Comparison of ENCODE assay signal across 16 cellular contexts in the genomic region with DNA sequence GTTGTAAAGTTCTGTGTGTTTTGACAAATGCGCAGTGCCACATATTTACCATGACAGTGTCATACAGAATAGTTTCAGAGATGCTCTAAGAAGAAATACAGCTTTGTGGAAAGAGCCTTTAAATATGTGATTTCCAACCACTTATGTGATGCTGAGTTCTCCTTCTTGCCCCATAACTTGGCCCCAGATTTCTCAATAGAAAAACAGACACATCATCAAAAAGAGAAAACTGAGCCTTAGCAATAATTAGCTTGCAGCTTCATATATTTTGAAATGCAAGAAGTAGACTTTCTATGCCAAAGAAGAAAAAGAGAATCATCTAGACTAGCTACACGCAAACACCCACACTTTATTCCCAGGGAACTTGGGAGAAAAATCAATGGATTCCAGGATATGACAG.
A peak's percentile ranks its signal among the peaks of the same experiment; 100 is the strongest.
DNase-seq lines count a peak whose midpoint lies in the region; ATAC-seq, FAIRE-seq and TF ChIP-seq lines count a peak whose summit lies in the region.
"Had no signal": no experiment of that assay in that cellular context is flagged by ENCODE, and none has a peak within 500 bp of the region (broad histone marks: within the 10 kb centered on the region; RNA-seq: fewer than 3 reads in every experiment).

No MANE protein-coding gene starts in this region.

- DNase-seq in A549 (ENCODE audit: low read depth in 1 of 2, low spot score in 1 of 2) (no peak), choroid plexus epithelial cell (ENCODE audit: low read depth) (peak; percentile 42), fibroblast of peridontal ligament (ENCODE audit: extremely low read depth) (peak; percentile 83), stromal cell of bone marrow (ENCODE audit: low read depth) (peak; percentile 74), GOT3 (lab: John Stamatoyannopoulos, UW) (no peak), frontal cortex (ENCODE audit: low spot score in 2 of 2) (no peak)
- DNase-seq: Calu3; CD8-positive, alpha-beta T cell; DMS79 treated with DMSO at 0.1 percent for 48 hours; GF-D8; HCEC 1CT had no signal

- POLR2A ChIA-PET in A549 (lab: Yijun Ruan, JAX), result no interaction called here

- no peak for TF ChIP-seq EP300 in A549 (IDR thresholded peaks at IDR 0.05)

- no peak for TF ChIP-seq POLR2A in A549 (IDR thresholded peaks at IDR 0.05; ENCODE audit: low read length)

- WGBS in A549 (ENCODE audit: missing lambda C conversion rate), result 77% methylated on average over 2 of the region's 2 CpGs

- H3K4me3 ChIP-seq in A549 (no peak overlapping the region), choroid plexus epithelial cell (ENCODE audit: low read depth, low read length) (no peak overlapping the region)
- H3K4me3 ChIP-seq: BLaER1 treated with 17β-estradiol and CSF1 and Interleukin-3, amounts not matched to agents 10 nM and 100 nM; GM12878 had no signal

- FAIRE-seq in A549 (lab: Jason Lieb, UNC) (peak; percentile 67), frontal cortex (lab: Jason Lieb, UNC) (no peak)
- FAIRE-seq: GM12878, H54 had no signal

- no peak overlapping the region for H3K27ac ChIP-seq in A549
- H3K27ac ChIP-seq: 22Rv1; BLaER1 treated with 17β-estradiol and CSF1 and Interleukin-3, amounts not matched to agents 10 nM and 100 nM had no signal

- CTCF ChIA-PET in A549 (lab: Yijun Ruan, JAX), result interaction anchor here (1.4 kb wide), 1 partner anchor 9 kb away, joined by 3 read pairs; no protein-coding TSS in a partner anchor

- TF ChIP-seq RAD21 in A549 (conservative IDR thresholded peaks at IDR 0.05 in 1 of 2, IDR thresholded peaks at IDR 0.05 in 1 of 2), result no peak

- H3K9me3 ChIP-seq in A549, result no peaks in the 10 kb centered on the region

- H3K4me2 ChIP-seq in A549, result no peak overlapping the region
- H3K4me2 ChIP-seq: BLaER1 treated with 17β-estradiol and CSF1 and Interleukin-3, amounts not matched to agents 10 nM and 100 nM had no signal

- TF ChIP-seq CTCF in A549 (IDR thresholded peaks at IDR 0.05), result no peak
- TF ChIP-seq CTCF in choroid plexus epithelial cell (conservative IDR thresholded peaks at IDR 0.05; ENCODE audit: low read depth, low read length), result no peak

- H3K4me1 ChIP-seq in A549, result no peaks in the 10 kb centered on the region

- no peak for ATAC-seq in A549
- no peak for ATAC-seq in SK-N-SH treated with all-trans-retinoic acid at 6 μM for 48 hours
- ATAC-seq: CD8-positive, alpha-beta T cell; GM12878 had no signal

TF ChIP-seq in A549, 52 proteins besides CTCF, POLR2A, EP300 and RAD21:
- TF ChIP-seq KDM1A (IDR thresholded peaks at IDR 0.05; ENCODE audit: low read depth), result no peak
- TF ChIP-seq CHD2 (IDR thresholded peaks at IDR 0.05; ENCODE audit: low read length, partially characterized antibody), result no peak
- TF ChIP-seq FOXS1 (CRISPR knock-in tag; IDR thresholded peaks at IDR 0.05), result no peak
- TF ChIP-seq HEYL (CRISPR knock-in tag; IDR thresholded peaks at IDR 0.05), result no peak
- no peak for TF ChIP-seq NFE2L2 (conservative IDR thresholded peaks at IDR 0.05; ENCODE audit: low read length)
- no peak for TF ChIP-seq MAZ (IDR thresholded peaks at IDR 0.05; ENCODE audit: borderline replicate concordance, low read depth, low read length)
- TF ChIP-seq, protein P1, sequence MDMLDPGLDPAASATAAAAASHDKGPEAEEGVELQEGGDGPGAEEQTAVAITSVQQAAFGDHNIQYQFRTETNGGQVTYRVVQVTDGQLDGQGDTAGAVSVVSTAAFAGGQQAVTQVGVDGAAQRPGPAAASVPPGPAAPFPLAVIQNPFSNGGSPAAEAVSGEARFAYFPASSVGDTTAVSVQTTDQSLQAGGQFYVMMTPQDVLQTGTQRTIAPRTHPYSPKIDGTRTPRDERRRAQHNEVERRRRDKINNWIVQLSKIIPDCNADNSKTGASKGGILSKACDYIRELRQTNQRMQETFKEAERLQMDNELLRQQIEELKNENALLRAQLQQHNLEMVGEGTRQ (IDR thresholded peaks at IDR 0.05), result no peak
- no peak for TF ChIP-seq RFX5 (IDR thresholded peaks at IDR 0.05)
- TF ChIP-seq, protein P2, sequence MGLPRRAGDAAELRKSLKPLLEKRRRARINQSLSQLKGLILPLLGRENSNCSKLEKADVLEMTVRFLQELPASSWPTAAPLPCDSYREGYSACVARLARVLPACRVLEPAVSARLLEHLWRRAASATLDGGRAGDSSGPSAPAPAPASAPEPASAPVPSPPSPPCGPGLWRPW (IDR thresholded peaks at IDR 0.05), result no peak

TF ChIP-seq in SK-N-SH treated with all-trans-retinoic acid at 6 μM for 48 hours, 23 proteins besides CTCF, POLR2A, EP300 and RAD21:
- no peak for TF ChIP-seq ZFP3 (CRISPR knock-in tag; IDR thresholded peaks at IDR 0.05)
- no peak for TF ChIP-seq ESRRG (CRISPR knock-in tag; IDR thresholded peaks at IDR 0.05)
- TF ChIP-seq ZC3H10 (CRISPR knock-in tag; IDR thresholded peaks at IDR 0.05), result no peak

Comparison
In these comparisons a context has a peak if more than half of its experiments do, and no peak if none do; other contexts are left out.
1. DNase-seq: peak in choroid plexus epithelial cell (single experiment), fibroblast of peridontal ligament (single experiment) and stromal cell of bone marrow (single experiment); none in A549 (0 of 2), GOT3 (single experiment) and frontal cortex (0 of 2).